In genomic region chr20:20635006-20635405, GRCh38 we compare ENCODE assay signal across 22 cellular contexts.
"Had no signal": no experiment of that assay in that cellular context is flagged by ENCODE, and none has a peak within 500 bp of the region (broad histone marks: within the 10 kb centered on the region; RNA-seq: fewer than 3 reads in every experiment).

No MANE protein-coding gene starts in this region.

- H3K9me3 ChIP-seq: ovary, right lobe of liver, vagina had no signal

- DNase-seq: cortex of kidney; effector memory CD8-positive, alpha-beta T cell; erythroblast; hypothalamus; immature natural killer cell; islet precursor cell; kidney glomerular epithelial cell; left colon; natural killer cell; occipital lobe; ovary; posterior cingulate gyrus; retina; right lobe of liver; small intestine; stimulated activated CD4-positive, alpha-beta T cell treated with anti-CD3 and anti-CD28 coated beads, Interleukin-15, amount 100 ng/mL, for 24 hours; stimulated activated CD4-positive, alpha-beta T cell treated with anti-CD3 and anti-CD28 coated beads, Interleukin-2, amount 100 ng/mL, for 48 hours; stimulated activated naive B cell treated with anti-CD40 and anti-IgM and Interleukin-4, amounts not matched to agents 10 μg/mL and 1 μg/mL and 100 μg/mL, for 72 hours; trophoblast cell had no signal

- H3K36me3 ChIP-seq: ovary had no signal

- FAIRE-seq: endometrium, small intestine had no signal

- ATAC-seq: effector memory CD8-positive, alpha-beta T cell; left colon; natural killer cell; stimulated activated naive B cell treated with anti-CD40 and anti-IgM and Interleukin-4, amounts not matched to agents 10 μg/mL and 1 μg/mL and 100 μg/mL, for 72 hours had no signal

- H3K27ac ChIP-seq: ovary, right lobe of liver, vagina had no signal

- H3K27me3 ChIP-seq: ovary, right lobe of liver, vagina had no signal

- H3K4me3 ChIP-seq: lung, ovary, right lobe of liver, vagina had no signal

- H3K4me1 ChIP-seq: right lobe of liver, vagina had no signal
